ENCODE assay signal across 1 cellular context in genomic region chr3:187739561-187740445, GRCh38.
A peak's percentile ranks its signal among the peaks of the same experiment; 100 is the strongest.
TF ChIP-seq lines count a peak whose summit lies in the region.

No MANE protein-coding gene starts in this region.

TF ChIP-seq in K562, 482 proteins besides CTCF, POLR2A, EP300 and RAD21 (continued from another document):
- TF ChIP-seq THRB (CRISPR knock-in tag; conservative IDR thresholded peaks at IDR 0.05) = no peak
- 0 out of 2 replicates have a peak, but pooled peaks have one; percentile 43 for TF ChIP-seq GATAD2B (IDR thresholded peaks at IDR 0.05; ENCODE audit: borderline replicate concordance)
- TF ChIP-seq ZC3H4 (CRISPR knock-in tag; IDR thresholded peaks at IDR 0.05; ENCODE audit: borderline replicate concordance) = no peak
- TF ChIP-seq L3MBTL2 (IDR thresholded peaks at IDR 0.05) = peak; percentile 83
- peak; percentile 75 for TF ChIP-seq MYC (IDR thresholded peaks at IDR 0.05; ENCODE audit: low read depth, low read length)
- 0 out of 2 replicates have a peak, but pooled peaks have one; percentile 10 for TF ChIP-seq MYC (CRISPR knock-in tag; IDR thresholded peaks at IDR 0.05; ENCODE audit: borderline replicate concordance, low read depth)
- no peak for TF ChIP-seq HDAC1 (IDR thresholded peaks at IDR 0.05)
- TF ChIP-seq SRSF7 (optimal IDR thresholded peaks at IDR 0.05; ENCODE audit: low read depth, low read length) = no peak
- TF ChIP-seq CBFA2T3 (IDR thresholded peaks at IDR 0.05) = no peak
- no peak for TF ChIP-seq GTF2A2 (tag; IDR thresholded peaks at IDR 0.05)
- TF ChIP-seq NEUROD1 (IDR thresholded peaks at IDR 0.05; ENCODE audit: borderline replicate concordance, low read depth, low read length, partially characterized antibody) = no peak
- no peak for TF ChIP-seq NR0B1 (IDR thresholded peaks at IDR 0.05; ENCODE audit: partially characterized antibody)
TF ChIP-seq in K562: peak in this region for 70.
